In genomic region chr6:30075094-30075986, GRCh38 we compare ENCODE assay signal across 7 cellular contexts. TPM values are rescaled to one million over a fixed set of nuclear protein-coding genes. Genes with fewer than 3 reads are reported as not detected.
A peak's percentile ranks its signal among the peaks of the same experiment; 100 is the strongest.
DNase-seq lines count a peak whose midpoint lies in the region; ATAC-seq and TF ChIP-seq lines count a peak whose summit lies in the region.

A gene with protein sequence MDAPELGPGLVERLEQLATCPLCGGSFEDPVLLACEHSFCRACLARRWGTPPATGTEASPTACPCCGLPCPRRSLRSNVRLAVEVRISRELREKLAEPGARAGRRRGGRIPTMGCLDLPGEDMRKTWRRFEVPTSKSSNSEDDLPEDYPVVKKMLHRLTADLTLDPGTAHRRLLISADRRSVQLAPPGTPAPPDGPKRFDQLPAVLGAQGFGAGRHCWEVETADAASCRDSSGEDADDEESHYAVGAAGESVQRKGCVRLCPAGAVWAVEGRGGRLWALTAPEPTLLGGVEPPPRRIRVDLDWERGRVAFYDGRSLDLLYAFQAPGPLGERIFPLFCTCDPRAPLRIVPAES (minus strand): TSS chr6:30075769. CDS start chr6:30075585, 184 bp downstream.

- peaks cover 2% of the 10 kb centered on the region; the same call in 1 of the 3 replicates for H3K9me3 Mint-ChIP-seq in GM23338

- H3K36me3 ChIP-seq in GM23338 (ENCODE audit: insufficient read depth) (no peaks in the 10 kb centered on the region), SJCRH30 (no peaks in the 10 kb centered on the region), esophagus (ENCODE audit: control insufficient read depth in 2 of 2, insufficient read depth in 2 of 2, low read length in 1 of 2) (peaks cover 0 to 5% of the 10 kb centered on the region in 2 donors), parathyroid adenoma (ENCODE audit: control insufficient read depth, insufficient read depth, low read length) (no peaks in the 10 kb centered on the region)

- H3K9me2 ChIP-seq in GM23338 (ENCODE audit: insufficient read depth): peaks cover 2% of the 10 kb centered on the region; the same call in 1 of the 2 replicates

- H3K9ac ChIP-seq in parathyroid adenoma: no peak within 1 kb of the TSS

- peaks cover 23% of the 10 kb centered on the region for H3K4me1 ChIP-seq in GM23338 (ENCODE audit: insufficient read depth)
- no peaks in the 10 kb centered on the region for H3K4me1 ChIP-seq in SJCRH30
- peaks cover 7 to 9% of the 10 kb centered on the region in 2 donors for H3K4me1 ChIP-seq in esophagus (ENCODE audit: control insufficient read depth in 2 of 2, insufficient read depth in 2 of 2, low read length in 1 of 2)
- peaks cover 8% of the 10 kb centered on the region for H3K4me1 ChIP-seq in parathyroid adenoma

- H4K20me1 ChIP-seq in GM23338 (replicated peaks; ENCODE audit: insufficient read depth): peaks cover 6% of the 10 kb centered on the region; the same call in 1 of the 2 replicates

- peak; percentile 83 to 85 for TF ChIP-seq CTCF in GM23338 (conservative IDR thresholded peaks at IDR 0.05; ENCODE audit: low read depth in 2 of 2)
- TF ChIP-seq CTCF in parathyroid adenoma (IDR thresholded peaks at IDR 0.05): no peak

- H3F3A ChIP-seq in GM23338 (replicated peaks; ENCODE audit: low read depth): 0 out of 2 replicates have a peak, but pooled peaks cover 5% of the 10 kb centered on the region

- H2AFZ ChIP-seq in GM23338 (peak within 1 kb of the TSS; percentile 100), parathyroid adenoma (peak within 1 kb of the TSS; percentile 87)

- H3K27ac ChIP-seq in GM23338 (ENCODE audit: low read depth) (no peak within 1 kb of the TSS), SJCRH30 (no peak within 1 kb of the TSS), esophagus (ENCODE audit: low read depth in 2 of 2, low read length in 1 of 2) (peak within 1 kb of the TSS; percentile 31 to 73), parathyroid adenoma (no peak within 1 kb of the TSS)

- DNase-seq in GM23338 (ENCODE audit: low spot score) (peak; percentile 80), SJCRH30 (no peak)

- H3K4me1 Mint-ChIP-seq in GM23338: peaks cover 30% of the 10 kb centered on the region

- H3K79me2 ChIP-seq in GM23338 (replicated peaks; ENCODE audit: insufficient read depth): no peaks in the 10 kb centered on the region
- no peaks in the 10 kb centered on the region for H3K79me2 ChIP-seq in parathyroid adenoma

- peak; percentile 70 for ATAC-seq in GM23338
- ATAC-seq in HG03571 (IDR thresholded peaks at IDR 0.05; ENCODE audit: unreplicated experiment): no peak
- ATAC-seq in GM19328 (IDR thresholded peaks at IDR 0.05; ENCODE audit: unreplicated experiment): no peak
- no peak for ATAC-seq in HG02973 (IDR thresholded peaks at IDR 0.05; ENCODE audit: unreplicated experiment)

- H3K9me3 ChIP-seq in SJCRH30 (replicated peaks) (no peaks in the 10 kb centered on the region), esophagus (ENCODE audit: control insufficient read depth in 2 of 2, insufficient read depth in 1 of 2, low read depth in 1 of 2, low read length in 1 of 2) (no peaks in the 10 kb centered on the region), parathyroid adenoma (ENCODE audit: control insufficient read depth, low read length) (no peaks in the 10 kb centered on the region)

- H3K27me3 Mint-ChIP-seq in GM23338 (ENCODE audit: insufficient read depth, low read depth, poor library complexity): peaks cover 64% of the 10 kb centered on the region

- peak within 1 kb of the TSS; percentile 87 for H3K4me3 Mint-ChIP-seq in GM23338

- peaks cover 99% of the 10 kb centered on the region for H3K27me3 ChIP-seq in GM23338 (ENCODE audit: insufficient read depth)
- no peaks in the 10 kb centered on the region for H3K27me3 ChIP-seq in SJCRH30
- H3K27me3 ChIP-seq in esophagus (ENCODE audit: control insufficient read depth in 1 of 2, insufficient read depth in 2 of 2, low read length in 2 of 2): no peaks in the 10 kb centered on the region
- no peaks in the 10 kb centered on the region for H3K27me3 ChIP-seq in parathyroid adenoma (ENCODE audit: control insufficient read depth, insufficient read depth, low read length)

- H3K4me3 ChIP-seq in GM23338 (peak within 1 kb of the TSS; percentile 79), SJCRH30 (peak within 1 kb of the TSS; percentile 33), esophagus (ENCODE audit: low read depth in 1 of 2, low read length in 2 of 2) (peak within 1 kb of the TSS; percentile 61 to 64), parathyroid adenoma (ENCODE audit: low read depth, low read length) (peak within 1 kb of the TSS; percentile 40)

- WGBS in esophagus, 2 donors: 2 to 3% methylated on average over 61 to 71 of the region's 71 CpGs

- no peaks in the 10 kb centered on the region; the same call in 2 of the 3 replicates for H3K36me3 Mint-ChIP-seq in GM23338 (ENCODE audit: low read depth)

- H3K4me2 ChIP-seq in GM23338 (peak within 1 kb of the TSS; percentile 99), parathyroid adenoma (ENCODE audit: low read length) (peak within 1 kb of the TSS; percentile 72)

- no peak within 1 kb of the TSS for H3K27ac Mint-ChIP-seq in GM23338

TF ChIP-seq in GM23338, 12 proteins besides CTCF, POLR2A, EP300 and RAD21:
- no peak for TF ChIP-seq EZH2phosphoT487 (IDR thresholded peaks at IDR 0.05; ENCODE audit: unreplicated experiment)
- TF ChIP-seq STAT1 (IDR thresholded peaks at IDR 0.05; ENCODE audit: unreplicated experiment): no peak
- TF ChIP-seq EZH2 (IDR thresholded peaks at IDR 0.05; ENCODE audit: low read depth, unreplicated experiment): peak; percentile 90

RNA-seq across cellular contexts. Expression of the gene that starts here (rescaled TPM):
- 0.85 and 0.94 TPM in 2 replicates for total RNA-seq in GM23338 (2014; rRNA removed; shearing (Covaris generic))
- polyA plus RNA-seq in GM23338 (2016; fragmentation: Nextera tagmentation; extraction: Ambion mirVana) (0.50 and 1.1 TPM in 2 replicates), esophagus (10 to 100 TPM; 11.8 to 15.6 TPM)
- not detected in 2 replicates for total RNA-seq in SJCRH30 (2014; rRNA removed; shearing (Covaris generic))

Comparison
In these comparisons a context has a peak if more than half of its experiments do, and no peak if none do; other contexts are left out.
1. H3K27ac ChIP-seq: peak in esophagus (2 of 2); none in GM23338 (single experiment), SJCRH30 (single experiment) and parathyroid adenoma (single experiment).
2. Peak in every context shown above with its lines, with median percentiles within 50 percentile points of each other: H3K4me3 ChIP-seq.